In the genomic region with DNA sequence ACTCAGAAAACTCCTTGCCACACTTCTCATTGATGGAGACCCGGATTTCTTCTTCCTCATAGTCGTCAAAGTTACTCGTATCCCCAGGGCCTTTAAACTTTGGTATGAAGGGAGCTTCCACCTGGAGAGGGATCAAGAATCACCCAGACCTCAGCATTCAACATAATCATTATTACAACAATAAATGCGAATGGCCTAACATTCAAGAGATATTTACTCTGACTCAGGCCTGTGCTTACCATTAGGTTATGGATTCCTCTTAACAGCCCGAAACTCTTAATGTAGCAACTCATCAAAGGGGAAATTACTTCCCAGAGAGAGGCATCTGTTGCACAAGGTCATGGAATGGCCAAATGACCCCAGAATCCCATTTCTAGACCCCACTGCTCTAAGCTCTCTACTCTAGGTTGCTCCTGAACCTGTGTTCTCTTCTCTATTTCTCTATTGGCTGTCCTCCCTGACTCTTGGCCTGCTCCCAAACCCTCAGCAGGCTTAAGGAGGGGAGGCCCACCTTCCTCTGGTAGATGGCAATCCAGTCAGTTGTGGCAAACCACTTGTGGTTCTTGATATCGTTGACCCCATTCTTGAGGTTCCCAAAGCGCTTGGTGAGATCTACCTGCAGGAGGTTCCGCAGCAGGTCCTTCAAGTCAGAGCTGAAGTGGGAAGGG, we compare ENCODE assay signal across 21 cellular contexts. TPM values are rescaled to one million over a fixed set of nuclear protein-coding genes. Genes with fewer than 3 reads are reported as not detected.
DNase-seq lines count a peak whose midpoint lies in the region; ATAC-seq and TF ChIP-seq lines count a peak whose summit lies in the region.
"Had no signal": no experiment of that assay in that cellular context is flagged by ENCODE, and none has a peak within 500 bp of the region (broad histone marks: within the 10 kb centered on the region; RNA-seq: fewer than 3 reads in every experiment).

No MANE protein-coding gene starts in this region.

- no peaks in the 10 kb centered on the region for H3K9me2 ChIP-seq in Karpas-422 (replicated peaks; ENCODE audit: insufficient read depth, low read length)

- no peak for ATAC-seq in activated T-cell treated with anti-CD3 and anti-CD28 coated beads, Interleukin-2, amount 50 U/mL, for 72 hours (replicated peaks in 1 of 2)
- ATAC-seq: right cardiac atrium; stimulated activated effector memory CD8-positive, alpha-beta T cell treated with anti-CD3 and anti-CD28 coated beads, Interleukin-12 subunit alpha, Interleukin-12 subunit beta, amount 100 ng/mL, for 72 hours had no signal

- peaks cover 2 to 4% of the 10 kb centered on the region in 2 donors for H3K9me3 Mint-ChIP-seq in activated T-cell treated with anti-CD3 and anti-CD28 coated beads, Interleukin-2, amount 50 U/mL, for 72 hours

- peaks cover 20% of the 10 kb centered on the region for H3K4me1 ChIP-seq in Karpas-422 (ENCODE audit: low read length)
- peaks cover 11% of the 10 kb centered on the region for H3K4me1 ChIP-seq in adipocyte (ENCODE audit: control insufficient read depth, insufficient read depth, low read length)
- peaks cover 6% of the 10 kb centered on the region for H3K4me1 ChIP-seq in osteoblast (ENCODE audit: insufficient read depth, low read length)
- H3K4me1 ChIP-seq in effector memory CD4-positive, alpha-beta T cell (ENCODE audit: control insufficient read depth, insufficient read depth, low read length, poor library complexity, severe bottlenecking): no peaks in the 10 kb centered on the region
- peaks cover 24% of the 10 kb centered on the region for H3K4me1 ChIP-seq in left ventricle myocardium inferior

- peaks cover 4% of the 10 kb centered on the region; the same call in 1 of the 2 replicates for H3K9me3 ChIP-seq in Karpas-422 (ENCODE audit: low read length)
- peaks cover 9% of the 10 kb centered on the region for H3K9me3 ChIP-seq in adipocyte (ENCODE audit: control insufficient read depth, low read length)
- H3K9me3 ChIP-seq in osteoblast (ENCODE audit: low read depth, low read length): peaks cover 6% of the 10 kb centered on the region
- H3K9me3 ChIP-seq in effector memory CD4-positive, alpha-beta T cell (ENCODE audit: control insufficient read depth, low read length): no peaks in the 10 kb centered on the region
- H3K9me3 ChIP-seq in left ventricle myocardium inferior (replicated peaks): peaks cover 12% of the 10 kb centered on the region

- peaks cover 5% of the 10 kb centered on the region for H3K36me3 ChIP-seq in Karpas-422 (ENCODE audit: insufficient read depth, low read length)
- peaks cover 33% of the 10 kb centered on the region for H3K36me3 ChIP-seq in adipocyte (ENCODE audit: control insufficient read depth, insufficient read depth, low read length, severe bottlenecking)
- peaks cover 29% of the 10 kb centered on the region for H3K36me3 ChIP-seq in osteoblast (ENCODE audit: insufficient read depth, low read length)
- peaks cover 11% of the 10 kb centered on the region for H3K36me3 ChIP-seq in effector memory CD4-positive, alpha-beta T cell (ENCODE audit: control insufficient read depth, insufficient read depth, low read length)
- peaks cover 43% of the 10 kb centered on the region for H3K36me3 ChIP-seq in left ventricle myocardium inferior

- H3K27me3 ChIP-seq in Karpas-422 (ENCODE audit: low read length) (no peaks in the 10 kb centered on the region), adipocyte (replicated peaks; ENCODE audit: control insufficient read depth, insufficient read depth, low read length) (no peaks in the 10 kb centered on the region), osteoblast (ENCODE audit: insufficient read depth, low read length) (no peaks in the 10 kb centered on the region), left ventricle myocardium inferior (ENCODE audit: low read depth) (no peaks in the 10 kb centered on the region)
- H3K27me3 ChIP-seq in effector memory CD4-positive, alpha-beta T cell (replicated peaks; ENCODE audit: control insufficient read depth, insufficient read depth, low read length, poor library complexity, severe bottlenecking): no peaks in the 10 kb centered on the region

- H4K20me1 ChIP-seq in Karpas-422 (ENCODE audit: insufficient read depth, low read depth, low read length) (no peaks in the 10 kb centered on the region), osteoblast (ENCODE audit: insufficient read depth, low read length) (peaks cover 11% of the 10 kb centered on the region)

- peak overlapping the region; percentile 63 for H3K27ac Mint-ChIP-seq in activated T-cell treated with anti-CD3 and anti-CD28 coated beads, Interleukin-2, amount 50 U/mL, for 72 hours

- H3K27ac ChIP-seq in Karpas-422 (ENCODE audit: low read length) (no peak overlapping the region), osteoblast (ENCODE audit: low read depth, low read length) (no peak overlapping the region), left ventricle myocardium inferior (replicated peaks) (no peak overlapping the region)
- no peak overlapping the region for H3K27ac ChIP-seq in effector memory CD4-positive, alpha-beta T cell (ENCODE audit: insufficient read depth, low read length, poor library complexity, severe bottlenecking)

- peaks cover 9 to 26% of the 10 kb centered on the region in 2 donors for H3K36me3 Mint-ChIP-seq in activated T-cell treated with anti-CD3 and anti-CD28 coated beads, Interleukin-2, amount 50 U/mL, for 72 hours (ENCODE audit: insufficient read depth in 2 of 2)

- DNase-seq in activated T-cell treated with anti-CD3 and anti-CD28 coated beads, Interleukin-2, amount 50 U/mL, for 72 hours: no peak
- DNase-seq in activated T-cell treated with anti-CD3 and anti-CD28 coated beads, Interleukin-2, amount 50 U/mL, for 1 hour: no peak
- DNase-seq in Karpas-422 (peak; percentile 40), adipocyte (ENCODE audit: low read depth) (no peak), osteoblast (ENCODE audit: insufficient read length, low spot score, missing footprints) (peak; percentile 55), ecto neural progenitor cell (ENCODE audit: low spot score) (no peak), left ventricle myocardium inferior (no peak)
- DNase-seq in effector memory CD4-positive, alpha-beta T cell: no peak
- DNase-seq: activated effector memory CD4-positive, alpha-beta T cell treated with anti-CD3 and anti-CD28 coated beads, Interleukin-2, amount 50 U/mL, for 16 hours; cortex of kidney; H7; kidney glomerular epithelial cell; NCI-H1694 treated with DMSO at 0.1 percent for 48 hours; NCI-H2227 treated with DMSO at 0.1 percent for 48 hours; nucleus accumbens; right cardiac atrium; stimulated activated CD4-positive, alpha-beta T cell treated with anti-CD3 and anti-CD28 coated beads, Interleukin-15, amount 100 ng/mL, for 24 hours had no signal

- H3K4me2 ChIP-seq in Karpas-422 (ENCODE audit: low read depth, low read length, poor library complexity, severe bottlenecking) (no peak overlapping the region), osteoblast (ENCODE audit: insufficient read depth, low read length) (no peak overlapping the region)

- H3K9ac ChIP-seq in Karpas-422 (ENCODE audit: low read length): no peak overlapping the region
- H3K9ac ChIP-seq in adipocyte (ENCODE audit: low read length): no peak overlapping the region

- H2AFZ ChIP-seq in Karpas-422 (ENCODE audit: low read length): no peak overlapping the region
- no peak overlapping the region for H2AFZ ChIP-seq in osteoblast (ENCODE audit: low read length)

- no peaks in the 10 kb centered on the region for H3K27me3 Mint-ChIP-seq in activated T-cell treated with anti-CD3 and anti-CD28 coated beads, Interleukin-2, amount 50 U/mL, for 72 hours (ENCODE audit: low read depth)

- H3K79me2 ChIP-seq in Karpas-422 (ENCODE audit: low read length): peaks cover 12% of the 10 kb centered on the region
- no peaks in the 10 kb centered on the region for H3K79me2 ChIP-seq in osteoblast (ENCODE audit: insufficient read depth, low read length)

- H3K4me1 Mint-ChIP-seq in activated T-cell treated with anti-CD3 and anti-CD28 coated beads, Interleukin-2, amount 50 U/mL, for 72 hours (ENCODE audit: low read depth): peaks cover 15% of the 10 kb centered on the region

- peak overlapping the region; percentile 7 to 57 for H3K4me3 Mint-ChIP-seq in activated T-cell treated with anti-CD3 and anti-CD28 coated beads, Interleukin-2, amount 50 U/mL, for 72 hours

- no peak overlapping the region for H3K4me3 ChIP-seq in Karpas-422 (ENCODE audit: low read length)
- peak overlapping the region; percentile 6 for H3K4me3 ChIP-seq in adipocyte (ENCODE audit: low read length)
- no peak overlapping the region for H3K4me3 ChIP-seq in osteoblast (ENCODE audit: insufficient read depth, low read length)
- H3K4me3 ChIP-seq in effector memory CD4-positive, alpha-beta T cell (ENCODE audit: insufficient read depth, low read depth, low read length, poor library complexity, severe bottlenecking): no peak overlapping the region
- no peak overlapping the region for H3K4me3 ChIP-seq in left ventricle myocardium inferior

- intact Hi-C loops in left ventricle myocardium inferior (cut with micrococcal nuclease): no loop called here

- TF ChIP-seq CTCF in osteoblast (IDR thresholded peaks at IDR 0.05; ENCODE audit: extremely low read depth, low read depth, low read length): no peak
- TF ChIP-seq CTCF in left ventricle myocardium inferior (IDR thresholded peaks at IDR 0.05; ENCODE audit: borderline replicate concordance): no peak

RNA-seq across cellular contexts. Expression of a gene that starts 2.7 kb away (rescaled TPM):
- total RNA-seq in activated T-cell treated with anti-CD3 and anti-CD28 coated beads, Interleukin-2, amount 50 U/mL, for 72 hours: 10 to 100 TPM; 41.6 to 77.1 TPM
- total RNA-seq in Karpas-422 (2014; rRNA removed; shearing (Covaris generic); ENCODE audit: low replicate concordance): 31.8 and 81.5 TPM in 2 replicates
- total RNA-seq in osteoblast (16.2 and 27.9 TPM in 2 replicates), left ventricle myocardium inferior (46.7 TPM)

RNA-seq across cellular contexts. Expression of a gene that starts 7.7 kb away (rescaled TPM):
- not detected for total RNA-seq in activated T-cell treated with anti-CD3 and anti-CD28 coated beads, Interleukin-2, amount 50 U/mL, for 72 hours
- total RNA-seq in Karpas-422 (2014; rRNA removed; shearing (Covaris generic); ENCODE audit: low replicate concordance): 0.37 and 2.8 TPM in 2 replicates
- total RNA-seq in osteoblast (not detected in 2 replicates), left ventricle myocardium inferior (not detected)
- total RNA-seq: Daoy, fibroblast of villous mesenchyme, mesenteric fat pad, right cardiac atrium had no signal

RNA-seq across cellular contexts. Expression of a gene that starts 20.7 kb away (rescaled TPM):
- 1 to 10 TPM; 4.6 to 5.8 TPM for total RNA-seq in activated T-cell treated with anti-CD3 and anti-CD28 coated beads, Interleukin-2, amount 50 U/mL, for 72 hours
- total RNA-seq in Karpas-422 (2014; rRNA removed; shearing (Covaris generic); ENCODE audit: low replicate concordance): 0.71 and 4.2 TPM in 2 replicates
- total RNA-seq in osteoblast (0.59 and 1.1 TPM in 2 replicates), left ventricle myocardium inferior (8.1 TPM)

RNA-seq across cellular contexts. Expression of a gene that starts 24.3 kb away (rescaled TPM):
- 10 to 100 TPM; 67.7 to 75.0 TPM for total RNA-seq in activated T-cell treated with anti-CD3 and anti-CD28 coated beads, Interleukin-2, amount 50 U/mL, for 72 hours
- total RNA-seq in Karpas-422 (2014; rRNA removed; shearing (Covaris generic); ENCODE audit: low replicate concordance): 24.0 and 26.5 TPM in 2 replicates
- total RNA-seq in osteoblast (45.6 and 56.3 TPM in 2 replicates), left ventricle myocardium inferior (465 TPM)

RNA-seq across cellular contexts. Expression of a gene that starts 31.4 kb away (rescaled TPM):
- under 1 TPM in 1 of 2 donors, not detected in 1; 0.10 TPM for total RNA-seq in activated T-cell treated with anti-CD3 and anti-CD28 coated beads, Interleukin-2, amount 50 U/mL, for 72 hours
- total RNA-seq in Karpas-422 (2014; rRNA removed; shearing (Covaris generic); ENCODE audit: low replicate concordance): not detected in 2 replicates
- not detected in 2 replicates for total RNA-seq in osteoblast
- 0.38 TPM for total RNA-seq in left ventricle myocardium inferior
- total RNA-seq: mesenteric fat pad had no signal

Comparison
In these comparisons a context has a peak if more than half of its experiments do, and no peak if none do; other contexts are left out.
1. DNase-seq: peak in Karpas-422 (single experiment) and osteoblast (single experiment); none in activated T-cell treated with anti-CD3 and anti-CD28 coated beads, Interleukin-2, amount 50 U/mL, for 72 hours (0 of 2), activated T-cell treated with anti-CD3 and anti-CD28 coated beads, Interleukin-2, amount 50 U/mL, for 1 hour (single experiment), adipocyte (single experiment), effector memory CD4-positive, alpha-beta T cell (0 of 3), ecto neural progenitor cell (single experiment) and left ventricle myocardium inferior (single experiment).